In genomic region chr14:31740688-31741087, GRCh38 we compare ENCODE assay signal across 6 cellular contexts.
"Had no signal": no experiment of that assay in that cellular context is flagged by ENCODE, and none has a peak within 500 bp of the region (broad histone marks: within the 10 kb centered on the region; RNA-seq: fewer than 3 reads in every experiment).

No MANE protein-coding gene starts in this region.

- FAIRE-seq: HTR-8/SVneo, K562 had no signal

- ATAC-seq: K562 had no signal

- DNase-seq: IMR-90, KBM-7 had no signal

- H3K27ac ChIP-seq: HL-60, KMS-11 had no signal

- H3K9ac ChIP-seq: KMS-11 had no signal

- H3K4me3 ChIP-seq: K562 had no signal

- H3K4me2 ChIP-seq: KMS-11 had no signal
